ENCODE assay signal across 1 cellular context in genomic region chr4:174320501-174321199, GRCh38.
TF ChIP-seq lines count a peak whose summit lies in the region.

No MANE protein-coding gene starts in this region.

TF ChIP-seq in SK-N-SH, 30 proteins besides CTCF, POLR2A, EP300 and RAD21 (continued from another document):
- TF ChIP-seq PBX3 (IDR thresholded peaks at IDR 0.05): no peak
TF ChIP-seq in SK-N-SH: peak in this region for 3.
